Comparison of ENCODE assay signal across 11 cellular contexts in genomic region chr1:56967900-56968832, GRCh38. TPM values are rescaled to one million over a fixed set of nuclear protein-coding genes. Genes with fewer than 3 reads are reported as not detected.
A peak's percentile ranks its signal among the peaks of the same experiment; 100 is the strongest.
DNase-seq lines count a peak whose midpoint lies in the region; ATAC-seq and TF ChIP-seq lines count a peak whose summit lies in the region.
"Had no signal": no experiment of that assay in that cellular context is flagged by ENCODE, and none has a peak within 500 bp of the region (broad histone marks: within the 10 kb centered on the region; RNA-seq: fewer than 3 reads in every experiment).

No MANE protein-coding gene starts in this region.

- DNase-seq in NCI-H82 (lab: John Stamatoyannopoulos, UW) (peak; percentile 73), NCI-H82 treated with DMSO at 0.1 percent for 48 hours (lab: John Stamatoyannopoulos, UW; ENCODE audit: unreplicated experiment) (no peak), MG63 (peak; percentile 14), epithelial cell of proximal tubule (ENCODE audit: low read depth) (no peak), progenitor cell of endocrine pancreas (ENCODE audit: low spot score, unreplicated experiment) (peak; percentile 46), T-helper 1 cell (no peak)

- H3K27me3 Mint-ChIP-seq in progenitor cell of endocrine pancreas = peaks cover 2% of the 10 kb centered on the region

- TF ChIP-seq CTCF in epithelial cell of proximal tubule (conservative IDR thresholded peaks at IDR 0.05; ENCODE audit: low read depth, low read length) (peak; percentile 79), progenitor cell of endocrine pancreas (IDR thresholded peaks at IDR 0.05; ENCODE audit: unreplicated experiment) (peak; percentile 77)

- H3K4me1 Mint-ChIP-seq in progenitor cell of endocrine pancreas (ENCODE audit: low read depth) = peaks cover 23% of the 10 kb centered on the region
- H3K4me1 Mint-ChIP-seq: memory B cell had no signal

- H3K9me3 Mint-ChIP-seq in progenitor cell of endocrine pancreas (ENCODE audit: low read depth) = no peaks in the 10 kb centered on the region

- peak overlapping the region; percentile 9 for H3K27ac Mint-ChIP-seq in progenitor cell of endocrine pancreas
- H3K27ac Mint-ChIP-seq: activated naive CD4-positive, alpha-beta T cell treated with anti-CD3 and anti-CD28 coated beads, Interleukin-2, amount 50 U/mL, for 72 hours; memory B cell had no signal

- H3K36me3 Mint-ChIP-seq in progenitor cell of endocrine pancreas (ENCODE audit: insufficient read depth) = no peaks in the 10 kb centered on the region
- H3K36me3 Mint-ChIP-seq: activated naive CD4-positive, alpha-beta T cell treated with anti-CD3 and anti-CD28 coated beads, Interleukin-2, amount 50 U/mL, for 72 hours; memory B cell had no signal

- no peaks in the 10 kb centered on the region for H3K9me3 ChIP-seq in MG63

- ATAC-seq in HG03039 (IDR thresholded peaks at IDR 0.05; ENCODE audit: unreplicated experiment) = no peak
- ATAC-seq in HG03135 (IDR thresholded peaks at IDR 0.05; ENCODE audit: unreplicated experiment) = no peak
- ATAC-seq: activated naive CD4-positive, alpha-beta T cell treated with anti-CD3 and anti-CD28 coated beads, Interleukin-2, amount 50 U/mL, for 72 hours had no signal

- no peaks in the 10 kb centered on the region for H3K36me3 ChIP-seq in MG63
- H3K36me3 ChIP-seq: BLaER1 treated with 17β-estradiol and CSF1 and Interleukin-3, amounts not matched to agents 10 nM and 100 nM had no signal

- no peak overlapping the region for H3K4me3 Mint-ChIP-seq in progenitor cell of endocrine pancreas (ENCODE audit: low read depth)
- H3K4me3 Mint-ChIP-seq: memory B cell had no signal

- H3K4me3 ChIP-seq in MG63 (no peak overlapping the region), epithelial cell of proximal tubule (ENCODE audit: low read depth, low read length) (no peak overlapping the region)
- H3K4me3 ChIP-seq: BLaER1 treated with 17β-estradiol and CSF1 and Interleukin-3, amounts not matched to agents 10 nM and 100 nM had no signal

- H3K27me3 ChIP-seq in MG63 = no peaks in the 10 kb centered on the region
- H3K27me3 ChIP-seq: BLaER1 treated with 17β-estradiol and CSF1 and Interleukin-3, amounts not matched to agents 10 nM and 100 nM had no signal

RNA-seq across cellular contexts. Expression of gene C8B, which starts 2.4 kb away (rescaled TPM):
- total RNA-seq in MG63 (2014; rRNA removed; shearing (Covaris generic); ENCODE audit: low replicate concordance) = not detected in 2 replicates
- total RNA-seq in epithelial cell of proximal tubule (not detected in 2 replicates), progenitor cell of endocrine pancreas (0.26 TPM in 1 of 2 replicates, not detected in the other)
- total RNA-seq: activated naive CD4-positive, alpha-beta T cell treated with anti-CD3 and anti-CD28 coated beads, Interleukin-2, amount 50 U/mL, for 72 hours had no signal

Comparison
In these comparisons a context has a peak if more than half of its experiments do, and no peak if none do; other contexts are left out.
1. DNase-seq: peak in NCI-H82 (single experiment), MG63 (single experiment) and progenitor cell of endocrine pancreas (single experiment); none in NCI-H82 treated with DMSO at 0.1 percent for 48 hours (single experiment), epithelial cell of proximal tubule (single experiment) and T-helper 1 cell (0 of 5).